In the genomic region with DNA sequence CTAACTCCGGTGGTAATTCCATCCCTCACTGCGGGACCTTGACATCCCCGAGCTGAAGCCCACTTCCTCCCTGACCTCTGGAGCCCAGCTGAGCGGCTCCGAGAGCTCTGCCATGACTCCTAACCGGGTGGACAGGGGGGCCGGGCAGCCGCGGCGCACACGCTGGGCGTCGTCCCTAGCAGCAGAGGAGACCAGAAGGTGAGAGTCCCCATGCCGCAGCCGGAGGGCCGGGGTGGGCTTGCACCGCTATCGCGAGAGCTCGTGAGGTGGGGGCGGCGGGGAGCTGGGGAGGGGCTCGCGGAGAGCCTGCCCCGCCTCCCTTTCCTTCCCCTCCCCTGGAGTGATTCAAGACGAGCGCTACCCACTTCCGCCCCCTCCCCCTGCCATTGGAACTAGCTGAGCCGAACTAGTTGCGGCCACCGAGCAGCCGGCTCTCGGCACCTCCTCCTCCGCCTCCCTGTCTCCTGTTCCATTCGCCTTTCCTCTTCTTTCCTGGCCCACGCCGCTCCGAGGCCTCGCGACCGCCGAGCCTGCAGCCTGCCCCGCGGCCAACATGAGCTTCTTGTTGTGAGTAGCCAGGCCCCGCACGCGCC, we compare ENCODE assay signal across 8 cellular contexts. TPM values are rescaled to one million over a fixed set of nuclear protein-coding genes. Genes with fewer than 3 reads are reported as not detected.
DNase-seq lines count a peak whose midpoint lies in the region; ATAC-seq, FAIRE-seq and TF ChIP-seq lines count a peak whose summit lies in the region.

A gene (plus strand): TSS at position 386 of the 593 bp plus-strand sequence. CDS start 168 bp downstream, at position 554.

- ATAC-seq in GM21360 (IDR thresholded peaks at IDR 0.05; ENCODE audit: unreplicated experiment): peak; percentile 93

- H3K36me3 ChIP-seq in OCI-LY7 (ENCODE audit: insufficient read depth, low read length): peaks cover 21% of the 10 kb centered on the region

- no peaks in the 10 kb centered on the region for H3K9me3 ChIP-seq in OCI-LY7 (ENCODE audit: low read length)

- H3K4me3 ChIP-seq in OCI-LY7 (ENCODE audit: low read depth, low read length, poor library complexity, severe bottlenecking): peak within 1 kb of the TSS; percentile 95

- H3K4me2 ChIP-seq in OCI-LY7 (ENCODE audit: low read length): peak within 1 kb of the TSS; percentile 97

- 0 out of 2 replicates have a peak, but pooled peaks have one; percentile 24 for TF ChIP-seq CTCF in OCI-LY7 (conservative IDR thresholded peaks at IDR 0.05; ENCODE audit: low read length)

- peak within 1 kb of the TSS; percentile 71 for H2AFZ ChIP-seq in OCI-LY7 (ENCODE audit: low read length)

- 0 out of 2 replicates have a peak, but pooled peaks cover 6% of the 10 kb centered on the region for H4K20me1 ChIP-seq in OCI-LY7 (ENCODE audit: insufficient read depth, low read length)

- peak within 1 kb of the TSS; percentile 46 for H3K27ac ChIP-seq in OCI-LY7 (ENCODE audit: low read depth, low read length, poor library complexity, severe bottlenecking)
- H3K27ac ChIP-seq in epithelial cell of prostate: peak within 1 kb of the TSS; percentile 55

- DNase-seq in D341Med (ENCODE audit: low spot score): peak; percentile 93
- DNase-seq in HTR-8/SVneo (ENCODE audit: insufficient read length, low spot score): peak; percentile 73
- DNase-seq in OCI-LY7 (ENCODE audit: low spot score): peak; percentile 91
- peak; percentile 76 for DNase-seq in activated T-cell treated with anti-CD3 and anti-CD28 coated beads for 24 hours (ENCODE audit: low read depth)
- peak; percentile 26 for DNase-seq in epithelial cell of prostate (ENCODE audit: low read depth, low spot score)
- DNase-seq in mucosa of gallbladder (ENCODE audit: low spot score): peak; percentile 84
- DNase-seq in stimulated activated CD8-positive, alpha-beta memory T cell treated with anti-CD3 and anti-CD28 coated beads, Interleukin-4, amount 100 ng/mL, for 4 hours (ENCODE audit: low read depth in 2 of 2, low spot score in 1 of 2): peak; percentile 70 to 76

- CTCF ChIA-PET in OCI-LY7 (lab: Charles Lee; ENCODE audit: unreplicated experiment): interaction anchor here (0.6 to 1.2 kb wide), 3 partner anchors 24 to 258 kb away, joined by 3 to 5 read pairs (median 5); no protein-coding TSS in a partner anchor

- intact Hi-C loops in OCI-LY7 (cut with micrococcal nuclease; ENCODE audit: unreplicated experiment): loop anchor here (1.0 to 5.0 kb wide), 4 partner anchors 25 to 150 kb away; a partner anchor contains a TSS

- POLR2A ChIA-PET in OCI-LY7 (lab: Charles Lee): interaction anchor here (0.6 to 2.2 kb wide), 26 partner anchors 10 to 237 kb away, joined by 3 to 22 read pairs (median 4); a partner anchor contains a TSS

- no peak for FAIRE-seq in HTR-8/SVneo (lab: Jason Lieb, UNC)

- no TSS peak for BruUV-seq in OCI-LY7 (replicated peaks; lab: Mats Ljungman, UMichigan)

- H3K9me2 ChIP-seq in OCI-LY7 (ENCODE audit: insufficient read depth, low read length): no peaks in the 10 kb centered on the region

- peaks cover 15% of the 10 kb centered on the region for H3K4me1 ChIP-seq in OCI-LY7 (ENCODE audit: insufficient read depth, low read length, poor library complexity, severe bottlenecking)

- H3K79me2 ChIP-seq in OCI-LY7 (ENCODE audit: insufficient read depth, low read depth, low read length): peaks cover 27% of the 10 kb centered on the region

RNA-seq across cellular contexts. Expression of the gene that starts here (rescaled TPM):
- 3.9 and 4.7 TPM in 2 replicates for total RNA-seq in OCI-LY7 (2014; rRNA removed; shearing (Covaris generic))
- total RNA-seq in OCI-LY7 (2022) (19.4 and 22.4 TPM in 2 replicates), mucosa of gallbladder (18.6 TPM)

Comparison
In these comparisons a context has a peak if more than half of its experiments do, and no peak if none do; other contexts are left out.
1. Peak in every context shown above with its lines: DNase-seq, ATAC-seq, H3K4me3 ChIP-seq and H3K27ac ChIP-seq.
2. DNase-seq: peak in every context shown above with its lines; median percentile 93 in D341Med; 91 in OCI-LY7; 84 in mucosa of gallbladder; 76 in activated T-cell treated with anti-CD3 and anti-CD28 coated beads for 24 hours; 73 in HTR-8/SVneo; 73 in stimulated activated CD8-positive, alpha-beta memory T cell treated with anti-CD3 and anti-CD28 coated beads, Interleukin-4, amount 100 ng/mL, for 4 hours; 26 in epithelial cell of prostate.